In genomic region chr4:3335982-3336381, GRCh38 we compare ENCODE assay signal across 19 cellular contexts.
"Had no signal": no experiment of that assay in that cellular context is flagged by ENCODE, and none has a peak within 500 bp of the region (broad histone marks: within the 10 kb centered on the region; RNA-seq: fewer than 3 reads in every experiment).

No MANE protein-coding gene starts in this region.

- H3K27me3 Mint-ChIP-seq: effector memory CD8-positive, alpha-beta T cell; progenitor cell of endocrine pancreas; type B pancreatic cell had no signal

- DNase-seq: cortex of kidney; effector memory CD8-positive, alpha-beta T cell; foreskin fibroblast; gastrocnemius medialis; natural killer cell; stimulated activated CD4-positive, alpha-beta T cell treated with anti-CD3 and anti-CD28 coated beads, Interleukin-12 subunit alpha, Interleukin-12 subunit beta, amount 100 ng/mL, for 4 hours; stimulated activated CD4-positive, alpha-beta T cell treated with anti-CD3 and anti-CD28 coated beads, Interleukin-1b, Interleukin-23, amount 100 ng/mL, for 48 hours; stimulated activated CD4-positive, alpha-beta T cell treated with anti-CD3 and anti-CD28 coated beads, Interleukin-4, amount 100 ng/mL, for 1 hour; stimulated activated CD8-positive, alpha-beta memory T cell treated with anti-CD3 and anti-CD28 coated beads, Interleukin-4, amount 100 ng/mL, for 48 hours; stimulated activated naive CD4-positive, alpha-beta T cell treated with Interleukin-2 at 50 U/mL for 16 hours; stomach; tibial artery had no signal

- H3K27ac Mint-ChIP-seq: memory B cell, natural killer cell, progenitor cell of endocrine pancreas, type B pancreatic cell had no signal

- H3K9me3 Mint-ChIP-seq: effector memory CD8-positive, alpha-beta T cell; memory B cell; natural killer cell; type B pancreatic cell had no signal

- H3K4me3 Mint-ChIP-seq: effector memory CD8-positive, alpha-beta T cell; memory B cell; natural killer cell; type B pancreatic cell had no signal

- H3K36me3 Mint-ChIP-seq: natural killer cell had no signal

- H3K27ac ChIP-seq: epithelial cell of prostate, gastrocnemius medialis, parathyroid adenoma, stomach, tibial artery had no signal

- H3K4me1 Mint-ChIP-seq: natural killer cell had no signal

- ATAC-seq: effector memory CD8-positive, alpha-beta T cell; esophagus mucosa; gastrocnemius medialis; natural killer cell; sciatic nerve had no signal
